Comparison of ENCODE assay signal across 25 cellular contexts in genomic region chr1:200980873-200981272, GRCh38.
"Had no signal": no experiment of that assay in that cellular context is flagged by ENCODE, and none has a peak within 500 bp of the region (broad histone marks: within the 10 kb centered on the region; RNA-seq: fewer than 3 reads in every experiment).

No MANE protein-coding gene starts in this region.

- H3K4me1 ChIP-seq: left ventricle myocardium inferior, parathyroid adenoma, psoas muscle, stomach, tibial artery, uterus had no signal

- H3K9ac ChIP-seq: parathyroid adenoma had no signal

- H3K27me3 ChIP-seq: heart right ventricle, hepatocyte, stomach, tibial artery, uterus had no signal

- H2AFZ ChIP-seq: hepatocyte, parathyroid adenoma had no signal

- ATAC-seq: heart right ventricle; natural killer cell; psoas muscle; right cardiac atrium; sciatic nerve; stimulated activated naive B cell treated with anti-CD40 and anti-IgM and Interleukin-4, amounts not matched to agents 10 μg/mL and 1 μg/mL and 100 μg/mL, for 72 hours; stimulated activated naive CD8-positive, alpha-beta T cell treated with anti-CD3 and anti-CD28 coated beads, Interleukin-15, Interleukin-2, amounts not matched to agents 100 U/mL and 50 U/mL, for 24 hours had no signal

- H3K9me3 Mint-ChIP-seq: mesothelial cell of epicardium; naive B cell; natural killer cell; stimulated activated naive B cell treated with anti-CD40 and anti-IgM and Interleukin-4, amounts not matched to agents 10 μg/mL and 1 μg/mL and 100 μg/mL, for 72 hours; type B pancreatic cell had no signal

- H3K36me3 ChIP-seq: left ventricle myocardium inferior, thoracic aorta, uterus had no signal

- H3K79me2 ChIP-seq: hepatocyte, parathyroid adenoma had no signal

- H3K4me3 ChIP-seq: heart right ventricle, hepatocyte, left ventricle myocardium inferior, lung, psoas muscle, skin epidermis, stomach, thoracic aorta, tibial artery, uterus had no signal

- H3K9me3 ChIP-seq: psoas muscle, thoracic aorta, tibial artery, uterus had no signal

- H3K27me3 Mint-ChIP-seq: naive B cell; stimulated activated naive B cell treated with anti-CD40 and anti-IgM and Interleukin-4, amounts not matched to agents 10 μg/mL and 1 μg/mL and 100 μg/mL, for 72 hours; type B pancreatic cell had no signal

- H3K36me3 Mint-ChIP-seq: natural killer cell had no signal

- DNase-seq: heart right ventricle; islet precursor cell; left ventricle myocardium inferior; mesendoderm; naive B cell; natural killer cell; nephron progenitor cell; nucleus accumbens; psoas muscle; stimulated activated CD4-positive, alpha-beta T cell treated with anti-CD3 and anti-CD28 coated beads, Interleukin-4, amount 100 ng/mL, for 24 hours; stimulated activated CD8-positive, alpha-beta memory T cell treated with anti-CD3 and anti-CD28 coated beads, Interleukin-4, amount 100 ng/mL, for 48 hours; stimulated activated naive B cell treated with anti-CD40 and anti-IgM and Interleukin-4, amounts not matched to agents 10 μg/mL and 1 μg/mL and 100 μg/mL, for 72 hours; stimulated activated naive CD8-positive, alpha-beta T cell treated with anti-CD3 and anti-CD28 coated beads, Interleukin-15, Interleukin-2, amounts not matched to agents 100 U/mL and 50 U/mL, for 24 hours; tibial artery; uterus had no signal

- H3K27ac ChIP-seq: heart right ventricle, hepatocyte, left ventricle myocardium inferior, parathyroid adenoma, psoas muscle, skin epidermis, thoracic aorta, tibial artery, uterus had no signal

- H3K4me3 Mint-ChIP-seq: mesothelial cell of epicardium; naive B cell; natural killer cell; nephron progenitor cell; stimulated activated naive B cell treated with anti-CD40 and anti-IgM and Interleukin-4, amounts not matched to agents 10 μg/mL and 1 μg/mL and 100 μg/mL, for 72 hours; type B pancreatic cell had no signal

- H3K27ac Mint-ChIP-seq: mesothelial cell of epicardium; naive B cell; nephron progenitor cell; stimulated activated naive B cell treated with anti-CD40 and anti-IgM and Interleukin-4, amounts not matched to agents 10 μg/mL and 1 μg/mL and 100 μg/mL, for 72 hours had no signal

- H3K4me1 Mint-ChIP-seq: mesothelial cell of epicardium; naive B cell; stimulated activated naive B cell treated with anti-CD40 and anti-IgM and Interleukin-4, amounts not matched to agents 10 μg/mL and 1 μg/mL and 100 μg/mL, for 72 hours had no signal

- H3K4me2 ChIP-seq: hepatocyte had no signal
